In the genomic region with DNA sequence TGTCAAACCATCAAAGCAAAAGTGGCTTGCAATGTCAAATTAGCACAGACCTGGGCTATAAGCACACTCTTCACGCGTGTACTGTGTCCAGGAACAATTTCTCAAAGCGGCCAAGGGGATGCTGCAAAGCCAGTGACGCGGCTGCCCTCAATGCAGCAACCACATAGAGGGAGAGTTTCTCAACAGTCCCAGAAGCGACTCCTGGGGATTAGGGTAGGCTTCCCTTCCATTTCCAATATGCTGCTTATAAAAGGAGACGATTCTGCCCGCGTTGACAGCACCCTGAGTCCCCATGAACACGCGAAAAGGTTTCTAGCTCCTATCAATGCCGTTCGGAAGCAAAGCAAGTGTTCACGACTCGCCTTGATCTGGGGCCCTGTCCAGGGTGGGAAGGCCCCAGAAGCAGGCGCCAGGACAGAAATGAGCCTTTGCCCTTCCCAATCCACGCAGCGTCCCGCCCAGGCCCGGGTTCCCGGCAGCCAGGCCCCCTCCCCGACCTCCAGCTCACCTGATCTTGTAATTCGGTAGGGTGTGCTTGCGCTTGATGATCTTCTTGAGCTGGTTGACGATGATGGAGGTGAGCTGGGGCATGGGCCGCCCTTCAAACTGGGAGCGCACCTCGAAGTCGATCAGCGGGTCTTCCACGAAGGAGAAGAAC, we compare ENCODE assay signal across 8 cellular contexts. TPM values are rescaled to one million over a fixed set of nuclear protein-coding genes. Genes with fewer than 3 reads are reported as not detected.
DNase-seq lines count a peak whose midpoint lies in the region; ATAC-seq and TF ChIP-seq lines count a peak whose summit lies in the region.

No MANE protein-coding gene starts in this region.

- intact Hi-C loops in adrenal gland (cut with DNase I): no loop called here

- H3K4me1 ChIP-seq in adrenal gland (replicated peaks in 1 of 2): peaks cover 8 to 29% of the 10 kb centered on the region in 2 donors
- H3K4me1 ChIP-seq in right atrium auricular region: peaks cover 0 to 34% of the 10 kb centered on the region in 2 donors

- 0 to 1% (median 1%) methylated on average over 9 to 31 of the region's 31 CpGs for WGBS in adrenal gland, 4 donors

- H3K27ac ChIP-seq in adrenal gland (peak overlapping the region in 3 of 5 donors; percentile 90 to 93 (median 92)), right atrium auricular region (peak overlapping the region; percentile 94)

- peak overlapping the region; percentile 92 for H3K4me3 ChIP-seq in HFF-Myc (replicated peaks; ENCODE audit: low read depth, low read length)
- peak overlapping the region; percentile 62 to 97 (median 78) for H3K4me3 ChIP-seq in adrenal gland
- peak overlapping the region; percentile 76 to 79 for H3K4me3 ChIP-seq in right atrium auricular region

- H3K27me3 ChIP-seq in adrenal gland (no peaks in the 10 kb centered on the region), right atrium auricular region (no peaks in the 10 kb centered on the region)

- H3K36me3 ChIP-seq in adrenal gland (replicated peaks in 1 of 2): no peaks in the 10 kb centered on the region
- no peaks in the 10 kb centered on the region for H3K36me3 ChIP-seq in right atrium auricular region

- ATAC-seq in HG03175 (IDR thresholded peaks at IDR 0.05; ENCODE audit: unreplicated experiment): no peak

- peak in 1 of 2 donors; percentile 41 for TF ChIP-seq POLR2A in adrenal gland (IDR thresholded peaks at IDR 0.05)

- H3K9me3 ChIP-seq in adrenal gland (replicated peaks in 1 of 3) (no peaks in the 10 kb centered on the region), right atrium auricular region (no peaks in the 10 kb centered on the region)

- no peak for TF ChIP-seq CTCF in HFF-Myc (IDR thresholded peaks at IDR 0.05; ENCODE audit: low read depth, low read length, missing control alignments)
- no peak for TF ChIP-seq CTCF in adrenal gland (IDR thresholded peaks at IDR 0.05)
- no peak for TF ChIP-seq CTCF in right atrium auricular region (IDR thresholded peaks at IDR 0.05)

- DNase-seq in ELR (ENCODE audit: low read depth) (peak; percentile 67), HFF-Myc (ENCODE audit: extremely low read depth, low read depth) (no peak), RPMI8226 (peak; percentile 28), adrenal gland (peak; percentile 43 to 77 (median 56)), right atrium auricular region (ENCODE audit: low spot score) (peak; percentile 82), putamen (ENCODE audit: low spot score) (peak; percentile 7), NCI-H1694 treated with DMSO at 0.1 percent for 48 hours (lab: John Stamatoyannopoulos, UW) (no peak)

RNA-seq across cellular contexts. Expression of a gene that starts 1.3 kb away (rescaled TPM):
- total RNA-seq in adrenal gland (10 to 100 TPM; 22.3 to 45.7 (median 26.1) TPM), right atrium auricular region (10 to 100 TPM; 17.7 to 29.4 TPM)
- polyA plus RNA-seq in adrenal gland: 10 to 100 TPM in 1 of 3 donors, 1 to 10 TPM in 2; 1.7 to 30.5 (median 3.0) TPM

Comparison
In these comparisons a context has a peak if more than half of its experiments do, and no peak if none do; other contexts are left out.
1. DNase-seq: peak in ELR (single experiment), RPMI8226 (single experiment), adrenal gland (7 of 7), right atrium auricular region (single experiment) and putamen (single experiment); none in HFF-Myc (single experiment) and NCI-H1694 treated with DMSO at 0.1 percent for 48 hours (single experiment).
2. Peak in every context shown above with its lines, with median percentiles within 50 percentile points of each other: H3K4me3 ChIP-seq.